In the genomic region with DNA sequence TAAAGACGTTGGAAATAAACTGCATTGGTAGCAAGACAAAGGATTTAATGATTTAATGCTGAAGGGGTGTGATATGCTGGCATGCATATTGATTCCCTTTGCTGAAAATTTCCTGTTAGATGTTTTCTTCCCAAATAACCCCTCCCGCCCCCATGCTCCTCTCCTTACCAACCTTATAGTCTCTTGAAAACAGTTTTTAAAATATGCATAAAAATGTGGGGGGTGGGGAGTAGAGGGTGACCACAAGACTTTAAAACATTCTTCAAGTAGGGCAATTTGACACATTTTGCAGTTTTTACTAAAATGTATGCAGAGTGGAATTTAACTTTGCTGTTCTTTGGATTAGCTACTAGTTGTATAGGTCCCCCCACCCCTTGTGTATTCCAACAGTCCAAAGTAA, we compare ENCODE assay signal across 14 cellular contexts. TPM values are rescaled to one million over a fixed set of nuclear protein-coding genes. Genes with fewer than 3 reads are reported as not detected.
DNase-seq lines count a peak whose midpoint lies in the region; ATAC-seq and TF ChIP-seq lines count a peak whose summit lies in the region.
"Had no signal": no experiment of that assay in that cellular context is flagged by ENCODE, and none has a peak within 500 bp of the region (broad histone marks: within the 10 kb centered on the region; RNA-seq: fewer than 3 reads in every experiment).

No MANE protein-coding gene starts in this region.

- no peaks in the 10 kb centered on the region for H3K36me3 Mint-ChIP-seq in GM23338 (ENCODE audit: low read depth)
- H3K36me3 Mint-ChIP-seq: CD8-positive, alpha-beta memory T cell had no signal

- no peak for ATAC-seq in GM23338
- no peak for ATAC-seq in lung (ENCODE audit: insufficient read depth, low FRiP score)
- no peak for ATAC-seq in HG02884 (IDR thresholded peaks at IDR 0.05; ENCODE audit: unreplicated experiment)
- ATAC-seq: GM12878 had no signal

- no peaks in the 10 kb centered on the region for H3K36me3 ChIP-seq in GM23338 (ENCODE audit: insufficient read depth)
- no peaks in the 10 kb centered on the region for H3K36me3 ChIP-seq in lung (ENCODE audit: control insufficient read depth in 2 of 2, insufficient read depth in 2 of 2, low read length in 2 of 2)

- no peaks in the 10 kb centered on the region; the same call in 2 of the 3 replicates for H3K9me3 Mint-ChIP-seq in GM23338
- H3K9me3 Mint-ChIP-seq: stimulated activated naive CD8-positive, alpha-beta T cell treated with anti-CD3 and anti-CD28 coated beads, Interleukin-15, Interleukin-2, amounts not matched to agents 100 ng/mL and 50 ng/mL, for 24 hours had no signal

- H2AFZ ChIP-seq in GM23338: no peak overlapping the region

- peaks cover 65% of the 10 kb centered on the region for H3K4me1 Mint-ChIP-seq in GM23338

- H3K4me1 ChIP-seq in GM23338 (ENCODE audit: insufficient read depth) (peaks cover 53% of the 10 kb centered on the region), lung (ENCODE audit: control insufficient read depth in 2 of 2, insufficient read depth in 2 of 2, low read length in 2 of 2) (peaks cover 2 to 10% of the 10 kb centered on the region in 2 donors)

- H3K4me3 Mint-ChIP-seq in GM23338: no peak overlapping the region
- H3K4me3 Mint-ChIP-seq: CD8-positive, alpha-beta memory T cell; stimulated activated naive CD8-positive, alpha-beta T cell treated with anti-CD3 and anti-CD28 coated beads, Interleukin-15, Interleukin-2, amounts not matched to agents 100 ng/mL and 50 ng/mL, for 24 hours had no signal

- H4K20me1 ChIP-seq in GM23338 (replicated peaks; ENCODE audit: insufficient read depth): no peaks in the 10 kb centered on the region

- H3K4me2 ChIP-seq in GM23338: peak overlapping the region; percentile 76

- DNase-seq in GM23338 (ENCODE audit: low spot score) (no peak), caudate nucleus (lab: John Stamatoyannopoulos, UW) (no peak), lung (ENCODE audit: low spot score) (no peak), midbrain (lab: John Stamatoyannopoulos, UW) (no peak), AML-193 (lab: John Stamatoyannopoulos, UW) (no peak)
- no peak for DNase-seq in activated effector memory CD4-positive, alpha-beta T cell treated with Interleukin-2 at 50 U/mL for 16 hours
- DNase-seq: CD8-positive, alpha-beta memory T cell; effector CD4-positive, alpha-beta T cell; NCI-H2171 had no signal

- 8 to 14% methylated on average over 2 of the region's 2 CpGs for WGBS in lung, 2 donors

- no peaks in the 10 kb centered on the region; the same call in 1 of the 2 replicates for H3F3A ChIP-seq in GM23338 (replicated peaks; ENCODE audit: low read depth)

- no peaks in the 10 kb centered on the region for H3K9me3 ChIP-seq in lung (ENCODE audit: control insufficient read depth in 2 of 2, insufficient read depth in 1 of 2, low read length in 1 of 2)

- H3K4me3 ChIP-seq in GM23338: no peak overlapping the region
- peak overlapping the region; percentile 33 for H3K4me3 ChIP-seq in lung
- peak overlapping the region; percentile 16 to 45 (median 29) for H3K4me3 ChIP-seq in skin epidermis
- H3K4me3 ChIP-seq: GM12878 had no signal

- no peak overlapping the region for H3K27ac Mint-ChIP-seq in GM23338
- H3K27ac Mint-ChIP-seq: CD8-positive, alpha-beta memory T cell; stimulated activated naive CD8-positive, alpha-beta T cell treated with anti-CD3 and anti-CD28 coated beads, Interleukin-15, Interleukin-2, amounts not matched to agents 100 ng/mL and 50 ng/mL, for 24 hours had no signal

- H3K27ac ChIP-seq in GM23338 (ENCODE audit: low read depth): no peak overlapping the region
- peak overlapping the region; percentile 81 for H3K27ac ChIP-seq in caudate nucleus (ENCODE audit: low read depth, low read length)
- H3K27ac ChIP-seq in lung (ENCODE audit: low read depth in 1 of 2, low read length in 1 of 2): peak overlapping the region in 1 of 2 donors; percentile 98
- peak overlapping the region in 1 of 21 experiments; percentile 34 for H3K27ac ChIP-seq in skin epidermis
- H3K27ac ChIP-seq: VCaP had no signal

- H3K27me3 ChIP-seq in GM23338 (ENCODE audit: insufficient read depth) (peaks cover 19% of the 10 kb centered on the region), lung (ENCODE audit: control insufficient read depth, insufficient read depth) (no peaks in the 10 kb centered on the region)

- H3K27me3 Mint-ChIP-seq in GM23338 (ENCODE audit: insufficient read depth, low read depth, poor library complexity): peaks cover 9% of the 10 kb centered on the region

- TF ChIP-seq CTCF in GM23338 (conservative IDR thresholded peaks at IDR 0.05; ENCODE audit: low read depth in 2 of 2): no peak
- no peak for TF ChIP-seq CTCF in lung (IDR thresholded peaks at IDR 0.05; ENCODE audit: control extremely low read depth, extremely low read depth)

- no peaks in the 10 kb centered on the region for H3K79me2 ChIP-seq in GM23338 (replicated peaks; ENCODE audit: insufficient read depth)

- no peaks in the 10 kb centered on the region for H3K9me2 ChIP-seq in GM23338 (ENCODE audit: insufficient read depth)

TF ChIP-seq in GM23338, 12 proteins besides CTCF, POLR2A, EP300 and RAD21 (continues in another document):
- TF ChIP-seq, protein P1, sequence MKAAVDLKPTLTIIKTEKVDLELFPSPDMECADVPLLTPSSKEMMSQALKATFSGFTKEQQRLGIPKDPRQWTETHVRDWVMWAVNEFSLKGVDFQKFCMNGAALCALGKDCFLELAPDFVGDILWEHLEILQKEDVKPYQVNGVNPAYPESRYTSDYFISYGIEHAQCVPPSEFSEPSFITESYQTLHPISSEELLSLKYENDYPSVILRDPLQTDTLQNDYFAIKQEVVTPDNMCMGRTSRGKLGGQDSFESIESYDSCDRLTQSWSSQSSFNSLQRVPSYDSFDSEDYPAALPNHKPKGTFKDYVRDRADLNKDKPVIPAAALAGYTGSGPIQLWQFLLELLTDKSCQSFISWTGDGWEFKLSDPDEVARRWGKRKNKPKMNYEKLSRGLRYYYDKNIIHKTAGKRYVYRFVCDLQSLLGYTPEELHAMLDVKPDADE (IDR thresholded peaks at IDR 0.05): no peak
- TF ChIP-seq NANOG (IDR thresholded peaks at IDR 0.05; ENCODE audit: borderline replicate concordance) (no peak), POLR2AphosphoS5 (IDR thresholded peaks at IDR 0.05; ENCODE audit: low read depth) (no peak), ZNF114 (CRISPR knock-in tag; IDR thresholded peaks at IDR 0.05) (no peak), STAT1 (IDR thresholded peaks at IDR 0.05; ENCODE audit: unreplicated experiment) (no peak), CREB1 (CRISPR knock-in tag; IDR thresholded peaks at IDR 0.05; ENCODE audit: low read depth) (no peak), JUNB (IDR thresholded peaks at IDR 0.05; ENCODE audit: unreplicated experiment) (no peak)

RNA-seq across cellular contexts. Expression of a gene that starts 0.9 kb away (rescaled TPM):
- 0.14 and 0.39 TPM in 2 replicates for total RNA-seq in GM23338 (2014; rRNA removed; shearing (Covaris generic))
- polyA plus RNA-seq in GM23338 (2016; fragmentation: Nextera tagmentation; extraction: Ambion mirVana) (0.30 and 0.42 TPM in 2 replicates), lung (1 to 10 TPM; 1.5 to 2.8 TPM)
- total RNA-seq in lung: 10 to 100 TPM in 1 of 2 donors, 1 to 10 TPM in 1; 5.4 to 24.5 TPM
- total RNA-seq: CD8-positive, alpha-beta memory T cell; GM12878 had no signal
- polyA plus RNA-seq: CD8-positive, alpha-beta memory T cell had no signal
